Comparison of ENCODE assay signal across 17 cellular contexts in the genomic region with DNA sequence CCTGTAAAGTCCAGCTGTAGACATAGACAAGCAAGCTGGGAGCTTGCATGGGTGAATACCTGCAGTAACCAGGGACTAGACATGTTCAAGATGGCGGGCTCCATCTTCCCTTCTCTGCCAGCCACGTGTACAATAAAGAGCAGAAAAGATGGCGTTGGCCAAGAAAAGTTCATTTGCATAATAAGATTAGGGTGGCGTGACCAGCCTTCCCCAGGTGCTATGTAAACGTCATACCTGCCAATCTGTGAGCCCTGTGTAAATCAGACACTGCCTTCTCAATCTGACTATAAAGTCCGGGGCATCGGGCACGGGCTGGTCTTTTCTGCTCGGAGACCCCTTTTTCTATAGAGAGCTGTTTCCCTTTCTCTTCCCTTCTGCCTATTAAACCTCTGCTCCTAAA.
"Had no signal": no experiment of that assay in that cellular context is flagged by ENCODE, and none has a peak within 500 bp of the region (broad histone marks: within the 10 kb centered on the region; RNA-seq: fewer than 3 reads in every experiment).

No MANE protein-coding gene starts in this region.

- H3K4me1 ChIP-seq: gastrocnemius medialis, sigmoid colon, upper lobe of left lung had no signal

- H3K9me3 ChIP-seq: gastrocnemius medialis, sigmoid colon, upper lobe of left lung had no signal

- H3K27me3 ChIP-seq: gastrocnemius medialis, hepatocyte, sigmoid colon, upper lobe of left lung had no signal

- H3K79me2 ChIP-seq: hepatocyte had no signal

- H3K4me2 ChIP-seq: hepatocyte had no signal

- H3K27ac ChIP-seq: epithelial cell of prostate, gastrocnemius medialis, hepatocyte, sigmoid colon, upper lobe of left lung had no signal

- DNase-seq: activated B cell treated with CpG ODN at 0.5 μM for 24 hours; activated CD4-positive, alpha-beta T cell treated with anti-CD3 and anti-CD28 coated beads, Interleukin-2, amount 10 ng/mL, durations not matched to agents 7 days and 5 days; activated CD8-positive, alpha-beta memory T cell treated with anti-CD3 and anti-CD28 coated beads for 24 hours; activated naive CD4-positive, alpha-beta T cell treated with anti-CD3 and anti-CD28 coated beads, Interleukin-2, amount 10 ng/mL, durations not matched to agents 7 days and 5 days; caudate nucleus; cortex of kidney; effector memory CD4-positive, alpha-beta T cell; gastrocnemius medialis; naive thymus-derived CD8-positive, alpha-beta T cell; sigmoid colon; stimulated activated CD4-positive, alpha-beta T cell treated with anti-CD3 and anti-CD28 coated beads, Interleukin-12 subunit alpha, Interleukin-12 subunit beta, amount 100 ng/mL, for 4 hours; stimulated activated naive CD4-positive, alpha-beta T cell; substantia nigra; upper lobe of left lung had no signal

- H2AFZ ChIP-seq: hepatocyte had no signal

- ATAC-seq: activated T-helper 17 cell treated with anti-CD3 and anti-CD28 coated beads, Interleukin-2, amount 50 U/mL, for 72 hours; gastrocnemius medialis; naive thymus-derived CD8-positive, alpha-beta T cell had no signal

- H3K4me3 ChIP-seq: gastrocnemius medialis, hepatocyte, sigmoid colon, upper lobe of left lung had no signal

- H3K36me3 ChIP-seq: gastrocnemius medialis, sigmoid colon, upper lobe of left lung had no signal
